Comparison of ENCODE assay signal across 13 cellular contexts in the genomic region with DNA sequence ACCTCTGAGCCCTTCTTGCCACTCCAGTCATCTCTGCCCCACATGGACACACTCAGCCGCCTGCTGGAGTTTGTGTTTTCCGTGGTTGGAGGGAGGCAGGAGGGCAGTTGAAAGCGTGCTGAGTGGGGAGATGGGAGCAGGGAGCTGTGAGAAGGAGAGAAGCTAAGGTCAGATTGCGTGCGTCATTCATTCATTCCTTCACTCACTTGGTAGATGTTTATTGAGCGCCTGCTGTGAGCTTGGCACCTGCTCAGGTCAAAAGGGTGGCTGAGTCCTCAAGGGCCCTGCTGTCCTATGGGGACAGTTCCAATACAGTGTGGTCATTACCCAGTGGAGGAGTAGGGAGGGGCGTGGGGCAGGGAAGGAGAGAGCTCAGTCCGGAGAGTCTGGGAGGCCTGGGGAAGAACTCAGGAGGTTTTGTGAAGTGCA. TPM values are rescaled to one million over a fixed set of nuclear protein-coding genes. Genes with fewer than 3 reads are reported as not detected.
DNase-seq lines count a peak whose midpoint lies in the region; ATAC-seq, FAIRE-seq and TF ChIP-seq lines count a peak whose summit lies in the region.
"Had no signal": no experiment of that assay in that cellular context is flagged by ENCODE, and none has a peak within 500 bp of the region (broad histone marks: within the 10 kb centered on the region; RNA-seq: fewer than 3 reads in every experiment).

No MANE protein-coding gene starts in this region.

- H3K9me3 ChIP-seq in A549: no peaks in the 10 kb centered on the region
- H3K9me3 ChIP-seq in cardiac muscle cell (ENCODE audit: low read depth): no peaks in the 10 kb centered on the region

- 9% methylated on average over 7 of the region's 8 CpGs for WGBS in A549 (ENCODE audit: missing lambda C conversion rate)

- ATAC-seq in A549: peak; percentile 91 to 93
- peak; percentile 38 for ATAC-seq in omental fat pad (ENCODE audit: low FRiP score)
- ATAC-seq: naive thymus-derived CD8-positive, alpha-beta T cell; stimulated activated naive CD8-positive, alpha-beta T cell treated with anti-CD3 and anti-CD28 coated beads, Interleukin-15, amount 100 ng/mL, for 72 hours had no signal

- 0 out of 5 replicates have a peak, but pooled peaks have one; percentile 17 to 21 for TF ChIP-seq RAD21 in A549 (conservative IDR thresholded peaks at IDR 0.05 in 1 of 2, IDR thresholded peaks at IDR 0.05 in 1 of 2)

- peak; percentile 43 for FAIRE-seq in A549 (lab: Jason Lieb, UNC)
- FAIRE-seq: bronchial epithelial cell had no signal

- H3K27ac ChIP-seq in A549 (peak overlapping the region; percentile 89 to 94), VCaP (peak overlapping the region; percentile 89), cardiac muscle cell (peak overlapping the region; percentile 54)

- no peaks in the 10 kb centered on the region for H3K36me3 ChIP-seq in cardiac muscle cell

- H3K4me1 ChIP-seq in A549: peaks cover 96% of the 10 kb centered on the region
- H3K4me1 ChIP-seq in cardiac muscle cell (ENCODE audit: low read depth): no peaks in the 10 kb centered on the region

- no peak for TF ChIP-seq POLR2A in A549 (IDR thresholded peaks at IDR 0.05; ENCODE audit: low read length)

- CTCF ChIA-PET in A549 (lab: Yijun Ruan, JAX): interaction anchor here (0.8 to 2.0 kb wide), 6 partner anchors 9 to 38 kb away, joined by 3 to 11 read pairs (median 3); no protein-coding TSS in a partner anchor

- no peak for TF ChIP-seq CTCF in A549 (IDR thresholded peaks at IDR 0.05)
- no peak for TF ChIP-seq CTCF in VCaP (conservative IDR thresholded peaks at IDR 0.05)
- TF ChIP-seq CTCF in cardiac muscle cell (IDR thresholded peaks at IDR 0.05; ENCODE audit: low read depth, low read length): no peak
- TF ChIP-seq CTCF in omental fat pad (IDR thresholded peaks at IDR 0.05): no peak

- H3K27me3 ChIP-seq in cardiac muscle cell: no peaks in the 10 kb centered on the region

- peak overlapping the region; percentile 43 for H3K4me3 ChIP-seq in A549
- no peak overlapping the region for H3K4me3 ChIP-seq in cardiac muscle cell

- DNase-seq in A549 (ENCODE audit: low read depth in 1 of 2, low spot score in 1 of 2) (peak; percentile 77 to 93), cardiac muscle cell (ENCODE audit: low read depth in 1 of 2, low spot score in 1 of 2) (no peak), omental fat pad (ENCODE audit: low spot score) (no peak), NCI-H1105 (lab: John Stamatoyannopoulos, UW) (no peak), NCI-H69 (lab: John Stamatoyannopoulos, UW) (no peak)
- no peak for DNase-seq in activated CD4-positive, alpha-beta T cell treated with anti-CD3 and anti-CD28 coated beads, Interleukin-2, amount 50 U/mL, for 4 hours
- no peak for DNase-seq in activated CD4-positive, alpha-beta T cell treated with anti-CD3 and anti-CD28 coated beads for 48 hours
- DNase-seq: activated gamma-delta T cell; GOT3; naive thymus-derived CD8-positive, alpha-beta T cell; stimulated activated naive CD8-positive, alpha-beta T cell treated with anti-CD3 and anti-CD28 coated beads, Interleukin-15, amount 100 ng/mL, for 72 hours had no signal

- TF ChIP-seq EP300 in A549 (IDR thresholded peaks at IDR 0.05): peak; percentile 69 to 77; a peak in 3 of 5 replicates

- peak overlapping the region; percentile 88 for H3K4me2 ChIP-seq in A549

- POLR2A ChIA-PET in A549 (lab: Yijun Ruan, JAX): interaction anchor here (0.6 to 0.9 kb wide), 2 partner anchors 24 to 40 kb away, joined by 3 to 8 read pairs; no protein-coding TSS in a partner anchor

TF ChIP-seq in A549, 52 proteins besides CTCF, POLR2A, EP300 and RAD21 (continues in another document):
- TF ChIP-seq CHD4 (IDR thresholded peaks at IDR 0.05; ENCODE audit: borderline replicate concordance) (no peak), MAZ (IDR thresholded peaks at IDR 0.05; ENCODE audit: borderline replicate concordance, low read depth, low read length) (no peak), BCL3 (IDR thresholded peaks at IDR 0.05) (peak; percentile 42; the same call in 1 of the 3 replicates), HDAC2 (IDR thresholded peaks at IDR 0.05) (no peak), BHLHE40 (IDR thresholded peaks at IDR 0.05; ENCODE audit: low read depth, low read length) (no peak), KDM1A (IDR thresholded peaks at IDR 0.05; ENCODE audit: low read depth) (no peak), RCOR1 (IDR thresholded peaks at IDR 0.05; ENCODE audit: low read depth, low read length) (no peak), KDM5A (IDR thresholded peaks at IDR 0.05) (no peak), RARB (CRISPR knock-in tag; IDR thresholded peaks at IDR 0.05) (peak; percentile 48; the same call in 1 of the 2 replicates), JUNB (IDR thresholded peaks at IDR 0.05) (peak; percentile 43; the same call in 1 of the 2 replicates), POLR2AphosphoS2 (conservative IDR thresholded peaks at IDR 0.05; ENCODE audit: low read length) (no peak), TP53 (CRISPR knock-in tag; IDR thresholded peaks at IDR 0.05) (no peak), CEBPB (IDR thresholded peaks at IDR 0.05) (peak in 1 of 2 experiments; percentile 70; a peak in 3 of 4 replicates), MYC (IDR thresholded peaks at IDR 0.05; ENCODE audit: borderline replicate concordance, low read length) (0 out of 2 replicates have a peak, but pooled peaks have one; percentile 24), EHMT2 (IDR thresholded peaks at IDR 0.05; ENCODE audit: low read depth) (no peak), GATA3 (IDR thresholded peaks at IDR 0.05; ENCODE audit: borderline replicate concordance) (peak; percentile 87), NPAS2 (CRISPR knock-in tag; IDR thresholded peaks at IDR 0.05; ENCODE audit: borderline replicate concordance) (no peak), TFCP2L1 (CRISPR knock-in tag; IDR thresholded peaks at IDR 0.05) (no peak), FOSL2 (IDR thresholded peaks at IDR 0.05) (peak; percentile 16; the same call in 1 of the 2 replicates), FOSL2 (CRISPR knock-in tag; IDR thresholded peaks at IDR 0.05) (no peak), ZFP36 (IDR thresholded peaks at IDR 0.05; ENCODE audit: borderline replicate concordance, partially characterized antibody) (no peak), SMC3 (IDR thresholded peaks at IDR 0.05) (0 out of 3 replicates have a peak, but pooled peaks have one; percentile 17), HOXA7 (CRISPR knock-in tag; IDR thresholded peaks at IDR 0.05) (no peak), SREBF2 (IDR thresholded peaks at IDR 0.05) (no peak), ZSCAN20 (CRISPR knock-in tag; IDR thresholded peaks at IDR 0.05) (no peak), RNF2 (IDR thresholded peaks at IDR 0.05; ENCODE audit: borderline replicate concordance, low read depth) (no peak)
- TF ChIP-seq, protein P1, sequence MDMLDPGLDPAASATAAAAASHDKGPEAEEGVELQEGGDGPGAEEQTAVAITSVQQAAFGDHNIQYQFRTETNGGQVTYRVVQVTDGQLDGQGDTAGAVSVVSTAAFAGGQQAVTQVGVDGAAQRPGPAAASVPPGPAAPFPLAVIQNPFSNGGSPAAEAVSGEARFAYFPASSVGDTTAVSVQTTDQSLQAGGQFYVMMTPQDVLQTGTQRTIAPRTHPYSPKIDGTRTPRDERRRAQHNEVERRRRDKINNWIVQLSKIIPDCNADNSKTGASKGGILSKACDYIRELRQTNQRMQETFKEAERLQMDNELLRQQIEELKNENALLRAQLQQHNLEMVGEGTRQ (IDR thresholded peaks at IDR 0.05): no peak
- TF ChIP-seq, protein P2, sequence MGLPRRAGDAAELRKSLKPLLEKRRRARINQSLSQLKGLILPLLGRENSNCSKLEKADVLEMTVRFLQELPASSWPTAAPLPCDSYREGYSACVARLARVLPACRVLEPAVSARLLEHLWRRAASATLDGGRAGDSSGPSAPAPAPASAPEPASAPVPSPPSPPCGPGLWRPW (IDR thresholded peaks at IDR 0.05): no peak
- TF ChIP-seq, protein P3, sequence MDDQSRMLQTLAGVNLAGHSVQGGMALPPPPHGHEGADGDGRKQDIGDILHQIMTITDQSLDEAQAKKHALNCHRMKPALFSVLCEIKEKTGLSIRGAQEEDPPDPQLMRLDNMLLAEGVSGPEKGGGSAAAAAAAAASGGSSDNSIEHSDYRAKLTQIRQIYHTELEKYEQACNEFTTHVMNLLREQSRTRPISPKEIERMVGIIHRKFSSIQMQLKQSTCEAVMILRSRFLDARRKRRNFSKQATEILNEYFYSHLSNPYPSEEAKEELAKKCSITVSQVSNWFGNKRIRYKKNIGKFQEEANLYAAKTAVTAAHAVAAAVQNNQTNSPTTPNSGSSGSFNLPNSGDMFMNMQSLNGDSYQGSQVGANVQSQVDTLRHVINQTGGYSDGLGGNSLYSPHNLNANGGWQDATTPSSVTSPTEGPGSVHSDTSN (IDR thresholded peaks at IDR 0.05): peak; percentile 67
- TF ChIP-seq, protein P4, sequence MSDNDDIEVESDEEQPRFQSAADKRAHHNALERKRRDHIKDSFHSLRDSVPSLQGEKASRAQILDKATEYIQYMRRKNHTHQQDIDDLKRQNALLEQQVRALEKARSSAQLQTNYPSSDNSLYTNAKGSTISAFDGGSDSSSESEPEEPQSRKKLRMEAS (IDR thresholded peaks at IDR 0.05): peak; percentile 81

RNA-seq across cellular contexts. Expression of gene LIMD1, which starts 23.5 kb away (rescaled TPM):
- 30.7 and 38.6 TPM in 2 replicates for polyA plus RNA-seq in A549 (2011; rRNA removed)
- 14.9 and 20.0 TPM in 2 replicates for polyA plus RNA-seq in A549 (2012; cell fraction: cytosol; rRNA removed)
- polyA plus RNA-seq in A549 (2012; cell fraction: nucleus; rRNA removed): 48.7 and 51.2 TPM in 2 replicates
- polyA plus RNA-seq in A549 (2017; fragmentation: RNase III; extraction: RNeasy Plus Mini Kit Qiagen cat#74134 plus additional on column Dnase treatment): 17.4 to 18.8 TPM (median 18.8 TPM) in 3 replicates
- 95.4 and 109 TPM in 2 replicates for polyA minus RNA-seq in A549 (2011; rRNA and poly(A)+ RNA removed)
- 24.6 and 44.0 TPM in 2 replicates for total RNA-seq in cardiac muscle cell
- 19.4 and 30.3 TPM in 2 replicates for polyA plus RNA-seq in cardiac muscle cell
- 10 to 100 TPM; 20.2 to 36.3 (median 26.2) TPM for total RNA-seq in omental fat pad

Comparison
In these comparisons a context has a peak if more than half of its experiments do, and no peak if none do; other contexts are left out.
1. DNase-seq: peak in A549 (2 of 2); none in cardiac muscle cell (0 of 2), omental fat pad (single experiment), NCI-H1105 (single experiment), activated CD4-positive, alpha-beta T cell treated with anti-CD3 and anti-CD28 coated beads, Interleukin-2, amount 50 U/mL, for 4 hours (0 of 2), activated CD4-positive, alpha-beta T cell treated with anti-CD3 and anti-CD28 coated beads for 48 hours (single experiment) and NCI-H69 (single experiment).
2. Peak in every context shown above with its lines, with median percentiles within 50 percentile points of each other: H3K27ac ChIP-seq.